In genomic region chr17:14359251-14359939, GRCh38 we compare ENCODE assay signal across 9 cellular contexts. TPM values are rescaled to one million over a fixed set of nuclear protein-coding genes. Genes with fewer than 3 reads are reported as not detected.
DNase-seq lines count a peak whose midpoint lies in the region; ATAC-seq, FAIRE-seq and TF ChIP-seq lines count a peak whose summit lies in the region.
"Had no signal": no experiment of that assay in that cellular context is flagged by ENCODE, and none has a peak within 500 bp of the region (broad histone marks: within the 10 kb centered on the region; RNA-seq: fewer than 3 reads in every experiment).

No MANE protein-coding gene starts in this region.

- no peak overlapping the region for H3K27ac ChIP-seq in right cardiac atrium (ENCODE audit: low read length)
- H3K27ac ChIP-seq: KMS-11 had no signal

- H3K4me3 ChIP-seq in right cardiac atrium (ENCODE audit: low read length): no peak overlapping the region

- no peak overlapping the region for H3K4me3 Mint-ChIP-seq in WTC11

- no peaks in the 10 kb centered on the region for H3K36me3 Mint-ChIP-seq in WTC11

- POLR2A ChIA-PET in WTC11 (lab: Charles Lee): no interaction called here

- ATAC-seq in GM18519 (IDR thresholded peaks at IDR 0.05; ENCODE audit: low FRiP score, unreplicated experiment) (peak; percentile 96), GM21825 (IDR thresholded peaks at IDR 0.05; ENCODE audit: unreplicated experiment) (peak; percentile 92), right cardiac atrium (peak; percentile 68 to 79), WTC11 (no peak)

- H3K27ac Mint-ChIP-seq in WTC11: no peak overlapping the region

- H3K4me1 ChIP-seq in right cardiac atrium (ENCODE audit: control insufficient read depth, insufficient read depth, low read length): no peaks in the 10 kb centered on the region

- CTCF ChIA-PET in WTC11 (lab: Charles Lee): interaction anchor here (1.6 kb wide), 1 partner anchor 37 kb away, joined by 3 read pairs; no protein-coding TSS in a partner anchor

- H3K9me3 ChIP-seq in right cardiac atrium (ENCODE audit: control insufficient read depth, low read length): no peaks in the 10 kb centered on the region

- TF ChIP-seq CTCF in WTC11 (IDR thresholded peaks at IDR 0.05): no peak

- H3K4me1 Mint-ChIP-seq in WTC11: peaks cover 24% of the 10 kb centered on the region

- WGBS in right cardiac atrium: 47% methylated on average over 8 of the region's 8 CpGs

- H3K9me3 Mint-ChIP-seq in WTC11: no peaks in the 10 kb centered on the region

- H3K27me3 Mint-ChIP-seq in WTC11 (ENCODE audit: low read depth): no peaks in the 10 kb centered on the region

- intact Hi-C loops in right cardiac atrium (cut with DNase I): no loop called here

- peak; percentile 93 for DNase-seq in NCI-H524 treated with DMSO at 0.1 percent for 48 hours (lab: John Stamatoyannopoulos, UW)
- DNase-seq in right cardiac atrium: peak in 1 of 3 donors; percentile 35
- no peak for DNase-seq in WTC11 (ENCODE audit: low spot score)
- no peak for DNase-seq in NCI-H2107 treated with DMSO at 0.1 percent for 48 hours (lab: John Stamatoyannopoulos, UW; ENCODE audit: unreplicated experiment)
- no peak for DNase-seq in foreskin melanocyte
- no peak for DNase-seq in HTR-8/SVneo (ENCODE audit: insufficient read length, low spot score)

- H3K27me3 ChIP-seq in right cardiac atrium (ENCODE audit: control insufficient read depth, insufficient read depth): no peaks in the 10 kb centered on the region

- no peak for FAIRE-seq in HTR-8/SVneo (lab: Jason Lieb, UNC)

TF ChIP-seq in WTC11, 78 proteins besides CTCF, POLR2A, EP300 and RAD21:
- TF ChIP-seq GABPB1 (CRISPR knock-in tag; IDR thresholded peaks at IDR 0.05) (no peak), ETV6 (CRISPR knock-in tag; IDR thresholded peaks at IDR 0.05) (no peak), TP53 (CRISPR knock-in tag; IDR thresholded peaks at IDR 0.05) (no peak), MXD4 (CRISPR knock-in tag; IDR thresholded peaks at IDR 0.05; ENCODE audit: borderline replicate concordance) (no peak), EMX1 (CRISPR knock-in tag; IDR thresholded peaks at IDR 0.05) (no peak), ELF4 (CRISPR knock-in tag; IDR thresholded peaks at IDR 0.05; ENCODE audit: low read depth) (no peak), E2F1 (CRISPR knock-in tag; IDR thresholded peaks at IDR 0.05) (no peak)
- TF ChIP-seq, protein P1, sequence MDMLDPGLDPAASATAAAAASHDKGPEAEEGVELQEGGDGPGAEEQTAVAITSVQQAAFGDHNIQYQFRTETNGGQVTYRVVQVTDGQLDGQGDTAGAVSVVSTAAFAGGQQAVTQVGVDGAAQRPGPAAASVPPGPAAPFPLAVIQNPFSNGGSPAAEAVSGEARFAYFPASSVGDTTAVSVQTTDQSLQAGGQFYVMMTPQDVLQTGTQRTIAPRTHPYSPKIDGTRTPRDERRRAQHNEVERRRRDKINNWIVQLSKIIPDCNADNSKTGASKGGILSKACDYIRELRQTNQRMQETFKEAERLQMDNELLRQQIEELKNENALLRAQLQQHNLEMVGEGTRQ (CRISPR knock-in tag; IDR thresholded peaks at IDR 0.05): no peak
- TF ChIP-seq, protein P2, sequence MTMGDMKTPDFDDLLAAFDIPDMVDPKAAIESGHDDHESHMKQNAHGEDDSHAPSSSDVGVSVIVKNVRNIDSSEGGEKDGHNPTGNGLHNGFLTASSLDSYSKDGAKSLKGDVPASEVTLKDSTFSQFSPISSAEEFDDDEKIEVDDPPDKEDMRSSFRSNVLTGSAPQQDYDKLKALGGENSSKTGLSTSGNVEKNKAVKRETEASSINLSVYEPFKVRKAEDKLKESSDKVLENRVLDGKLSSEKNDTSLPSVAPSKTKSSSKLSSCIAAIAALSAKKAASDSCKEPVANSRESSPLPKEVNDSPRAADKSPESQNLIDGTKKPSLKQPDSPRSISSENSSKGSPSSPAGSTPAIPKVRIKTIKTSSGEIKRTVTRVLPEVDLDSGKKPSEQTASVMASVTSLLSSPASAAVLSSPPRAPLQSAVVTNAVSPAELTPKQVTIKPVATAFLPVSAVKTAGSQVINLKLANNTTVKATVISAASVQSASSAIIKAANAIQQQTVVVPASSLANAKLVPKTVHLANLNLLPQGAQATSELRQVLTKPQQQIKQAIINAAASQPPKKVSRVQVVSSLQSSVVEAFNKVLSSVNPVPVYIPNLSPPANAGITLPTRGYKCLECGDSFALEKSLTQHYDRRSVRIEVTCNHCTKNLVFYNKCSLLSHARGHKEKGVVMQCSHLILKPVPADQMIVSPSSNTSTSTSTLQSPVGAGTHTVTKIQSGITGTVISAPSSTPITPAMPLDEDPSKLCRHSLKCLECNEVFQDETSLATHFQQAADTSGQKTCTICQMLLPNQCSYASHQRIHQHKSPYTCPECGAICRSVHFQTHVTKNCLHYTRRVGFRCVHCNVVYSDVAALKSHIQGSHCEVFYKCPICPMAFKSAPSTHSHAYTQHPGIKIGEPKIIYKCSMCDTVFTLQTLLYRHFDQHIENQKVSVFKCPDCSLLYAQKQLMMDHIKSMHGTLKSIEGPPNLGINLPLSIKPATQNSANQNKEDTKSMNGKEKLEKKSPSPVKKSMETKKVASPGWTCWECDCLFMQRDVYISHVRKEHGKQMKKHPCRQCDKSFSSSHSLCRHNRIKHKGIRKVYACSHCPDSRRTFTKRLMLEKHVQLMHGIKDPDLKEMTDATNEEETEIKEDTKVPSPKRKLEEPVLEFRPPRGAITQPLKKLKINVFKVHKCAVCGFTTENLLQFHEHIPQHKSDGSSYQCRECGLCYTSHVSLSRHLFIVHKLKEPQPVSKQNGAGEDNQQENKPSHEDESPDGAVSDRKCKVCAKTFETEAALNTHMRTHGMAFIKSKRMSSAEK (CRISPR knock-in tag; IDR thresholded peaks at IDR 0.05; ENCODE audit: borderline replicate concordance): no peak
- TF ChIP-seq, protein P3, sequence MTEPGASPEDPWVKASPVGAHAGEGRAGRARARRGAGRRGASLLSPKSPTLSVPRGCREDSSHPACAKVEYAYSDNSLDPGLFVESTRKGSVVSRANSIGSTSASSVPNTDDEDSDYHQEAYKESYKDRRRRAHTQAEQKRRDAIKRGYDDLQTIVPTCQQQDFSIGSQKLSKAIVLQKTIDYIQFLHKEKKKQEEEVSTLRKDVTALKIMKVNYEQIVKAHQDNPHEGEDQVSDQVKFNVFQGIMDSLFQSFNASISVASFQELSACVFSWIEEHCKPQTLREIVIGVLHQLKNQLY (CRISPR knock-in tag; IDR thresholded peaks at IDR 0.05): no peak

RNA-seq across cellular contexts. Expression of gene HS3ST3B1, which starts 58.5 kb away (rescaled TPM):
- 1 to 10 TPM; 1.1 to 2.6 (median 2.1) TPM for total RNA-seq in right cardiac atrium
- polyA plus RNA-seq in right cardiac atrium: 0.93 TPM
- 12.3 to 22.3 TPM (median 13.1 TPM) in 3 replicates for total RNA-seq in WTC11 (2021)
